Comparison of ENCODE assay signal across 1 cellular context in genomic region chr3:87969620-87970019, GRCh38.
TF ChIP-seq lines count a peak whose summit lies in the region.

No MANE protein-coding gene starts in this region.

TF ChIP-seq in HepG2, 621 proteins besides CTCF, POLR2A, EP300 and RAD21 (continued from another document):
- TF ChIP-seq MNT (IDR thresholded peaks at IDR 0.05) (peak; percentile 86), ZNF34 (CRISPR knock-in tag; IDR thresholded peaks at IDR 0.05; ENCODE audit: borderline replicate concordance) (no peak)
- TF ChIP-seq, protein P1, sequence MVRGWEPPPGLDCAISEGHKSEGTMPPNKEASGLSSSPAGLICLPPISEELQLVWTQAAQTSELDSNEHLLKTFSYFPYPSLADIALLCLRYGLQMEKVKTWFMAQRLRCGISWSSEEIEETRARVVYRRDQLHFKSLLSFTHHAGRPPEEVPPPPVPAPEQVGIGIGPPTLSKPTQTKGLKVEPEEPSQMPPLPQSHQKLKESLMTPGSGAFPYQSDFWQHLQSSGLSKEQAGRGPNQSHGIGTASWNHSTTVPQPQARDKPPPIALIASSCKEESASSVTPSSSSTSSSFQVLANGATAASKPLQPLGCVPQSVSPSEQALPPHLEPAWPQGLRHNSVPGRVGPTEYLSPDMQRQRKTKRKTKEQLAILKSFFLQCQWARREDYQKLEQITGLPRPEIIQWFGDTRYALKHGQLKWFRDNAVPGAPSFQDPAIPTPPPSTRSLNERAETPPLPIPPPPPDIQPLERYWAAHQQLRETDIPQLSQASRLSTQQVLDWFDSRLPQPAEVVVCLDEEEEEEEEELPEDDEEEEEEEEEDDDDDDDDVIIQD (CRISPR knock-in tag; IDR thresholded peaks at IDR 0.05; ENCODE audit: low read depth), result no peak
